Comparison of ENCODE assay signal across 1 cellular context in genomic region chr19:7138402-7138801, GRCh38.
TF ChIP-seq lines count a peak whose summit lies in the region.

No MANE protein-coding gene starts in this region.

TF ChIP-seq in HepG2, 621 proteins besides CTCF, POLR2A, EP300 and RAD21 (continued from another document):
- TF ChIP-seq ZNF121 (CRISPR knock-in tag; IDR thresholded peaks at IDR 0.05) (peak; percentile 76; the same call in 1 of the 2 replicates), ZNF503 (CRISPR knock-in tag; IDR thresholded peaks at IDR 0.05) (no peak), ZNF256 (CRISPR knock-in tag; conservative IDR thresholded peaks at IDR 0.05) (no peak)
TF ChIP-seq in HepG2: peak in this region for 1.
